24 cellular contexts compared by ENCODE assay signal in genomic region chrX:43633081-43633480, GRCh38.
"Had no signal": no experiment of that assay in that cellular context is flagged by ENCODE, and none has a peak within 500 bp of the region (broad histone marks: within the 10 kb centered on the region; RNA-seq: fewer than 3 reads in every experiment).

No MANE protein-coding gene starts in this region.

- H3K36me3 ChIP-seq: MG63, SJCRH30 had no signal

- ATAC-seq: Panc1, Right ventricle myocardium inferior had no signal

- DNase-seq: KBM-7, MG63, NCI-H1092, NCI-H1105 treated with DMSO at 0.1 percent for 48 hours, NCI-H1417 treated with DMSO at 0.1 percent for 48 hours, NCI-H146, NCI-H1694 treated with DMSO at 0.1 percent for 48 hours, NCI-H1930, NCI-H2081, NCI-H2107, NCI-H2171, NCI-H226, NCI-H446, NCI-H510A, NCI-H524 treated with DMSO at 0.1 percent for 48 hours, NCI-H69, NCI-H774, SHP77 treated with DMSO at 0.1 percent for 48 hours, SJCRH30, T-helper 1 cell had no signal

- H3K9me3 ChIP-seq: MG63, SJCRH30 had no signal

- H3K4me1 ChIP-seq: SJCRH30 had no signal

- H3K27ac ChIP-seq: RWPE1, SJCRH30, SK-N-MC had no signal

- H3K27me3 ChIP-seq: MG63, SJCRH30 had no signal

- H3K4me3 ChIP-seq: MG63, SJCRH30, SK-N-MC had no signal
